Comparison of ENCODE assay signal across 26 cellular contexts in genomic region chr5:107864793-107865192, GRCh38.
A peak's percentile ranks its signal among the peaks of the same experiment; 100 is the strongest.
DNase-seq lines count a peak whose midpoint lies in the region; ATAC-seq, FAIRE-seq and TF ChIP-seq lines count a peak whose summit lies in the region.
"Had no signal": no experiment of that assay in that cellular context is flagged by ENCODE, and none has a peak within 500 bp of the region (broad histone marks: within the 10 kb centered on the region; RNA-seq: fewer than 3 reads in every experiment).

No MANE protein-coding gene starts in this region.

- POLR2A ChIA-PET in BJ (lab: Charles Lee) (no interaction called here), IMR-90 (lab: Charles Lee; ENCODE audit: unreplicated experiment) (no interaction called here), H1 (lab: Charles Lee; ENCODE audit: partially characterized antibody) (no interaction called here)

- intact Hi-C loops in IMR-90 (cut with micrococcal nuclease): no loop called here
- intact Hi-C loops in spleen (cut with DNase I; ENCODE audit: low total_unique reads): no loop called here

- H3K4me1 ChIP-seq in IMR-90 (ENCODE audit: control insufficient read depth, insufficient read depth, low read length) (peaks cover 7% of the 10 kb centered on the region), H1 (replicated peaks in 1 of 4; ENCODE audit: control insufficient read depth in 3 of 4, insufficient read depth in 4 of 4, low read length in 3 of 4) (no peaks in the 10 kb centered on the region; a peak in 2 of 7 replicates), spleen (no peaks in the 10 kb centered on the region)
- H3K4me1 ChIP-seq: gastrocnemius medialis, psoas muscle had no signal

- 0 out of 4 replicates have a peak, but pooled peaks cover 0 to 3% of the 10 kb centered on the region in 2 experiments for H3K79me1 ChIP-seq in IMR-90 (ENCODE audit: low read depth in 1 of 2, low read length in 2 of 2)
- H3K79me1 ChIP-seq in H1 (ENCODE audit: low read depth, low read length): no peaks in the 10 kb centered on the region

- no peak overlapping the region for H3K18ac ChIP-seq in IMR-90 (ENCODE audit: low read depth, low read length)
- no peak overlapping the region; the same call in 1 of the 2 replicates for H3K18ac ChIP-seq in H1 (ENCODE audit: extremely low read depth, low read length)

- H4K5ac ChIP-seq in IMR-90 (ENCODE audit: low read depth, low read length) (no peak overlapping the region), H1 (ENCODE audit: insufficient read length, low read depth, low read length) (no peak overlapping the region)

- no peak overlapping the region for H3K14ac ChIP-seq in IMR-90 (replicated peaks; ENCODE audit: low read depth, low read length)
- no peak overlapping the region for H3K14ac ChIP-seq in H1 (ENCODE audit: insufficient read length)

- no peaks in the 10 kb centered on the region for H3K23me2 ChIP-seq in H1 (ENCODE audit: low read depth, low read length)

- H3K23ac ChIP-seq in IMR-90 (ENCODE audit: low read depth, low read length): no peak overlapping the region
- no peak overlapping the region for H3K23ac ChIP-seq in H1 (ENCODE audit: insufficient read length)

- CTCF ChIA-PET in BJ (lab: Yijun Ruan, JAX): no interaction called here
- CTCF ChIA-PET in IMR-90 (lab: Yijun Ruan, JAX): no interaction called here
- CTCF ChIA-PET in H1 (lab: Charles Lee; ENCODE audit: partially characterized antibody): no interaction called here

- BruUV-seq in IMR-90 (replicated peaks; lab: Mats Ljungman, UMichigan): no TSS peak

- H2BK20ac ChIP-seq in IMR-90 (ENCODE audit: low read depth, low read length) (no peak overlapping the region), H1 (ENCODE audit: low read length) (no peak overlapping the region)

- TF ChIP-seq EP300 in H1 (IDR thresholded peaks at IDR 0.05; ENCODE audit: borderline replicate concordance in 1 of 2, low read depth in 2 of 2, low read length in 2 of 2): no peak

- H3K56ac ChIP-seq in IMR-90 (ENCODE audit: extremely low read depth, insufficient read depth, low read length): no peak overlapping the region
- H3K56ac ChIP-seq in H1 (replicated peaks; ENCODE audit: insufficient read length, low read depth, low read length): no peak overlapping the region

- no peak overlapping the region for H3K9ac ChIP-seq in IMR-90 (ENCODE audit: low read depth, low read length)
- H3K9ac ChIP-seq in H1 (replicated peaks in 1 of 4; ENCODE audit: extremely low read depth in 1 of 4, low read depth in 3 of 4, low read length in 3 of 4): no peak overlapping the region

- H4K8ac ChIP-seq in IMR-90 (ENCODE audit: low read depth in 2 of 2, low read length in 2 of 2) (no peak overlapping the region), H1 (ENCODE audit: extremely low read depth, insufficient read depth, low read length) (no peak overlapping the region)

- no peak overlapping the region for H3K4me3 ChIP-seq in BJ (ENCODE audit: low read depth, low read length)
- no peak overlapping the region for H3K4me3 ChIP-seq in IMR-90 (ENCODE audit: insufficient read depth, low read depth, low read length)
- H3K4me3 ChIP-seq in H1 (ENCODE audit: extremely low read depth in 1 of 4, insufficient read depth in 2 of 4, low read depth in 3 of 4, low read length in 4 of 4): no peak overlapping the region
- H3K4me3 ChIP-seq in spleen: no peak overlapping the region
- H3K4me3 ChIP-seq: gastrocnemius medialis, lung, psoas muscle, SK-N-MC had no signal

- H3K9me1 ChIP-seq in IMR-90 (ENCODE audit: insufficient read depth, low read length): peaks cover 9% of the 10 kb centered on the region

- DNase-seq in BJ (ENCODE audit: low read depth) (peak; percentile 59), IMR-90 (peak; percentile 76), H1 (ENCODE audit: low read depth in 1 of 2, low spot score in 2 of 2) (no peak), kidney tubule cell (ENCODE audit: low spot score) (peak; percentile 22), spleen (no peak), NCI-H748 (lab: John Stamatoyannopoulos, UW; ENCODE audit: unreplicated experiment) (no peak), activated T-cell treated with anti-CD3 and anti-CD28 coated beads for 4 hours (no peak)
- DNase-seq in stimulated activated CD4-positive, alpha-beta T cell treated with anti-CD3 and anti-CD28 coated beads, Interleukin-12 subunit alpha, Interleukin-12 subunit beta, amount 100 ng/mL, for 4 hours: no peak
- DNase-seq: activated CD4-positive, alpha-beta T cell treated with anti-CD3 and anti-CD28 coated beads, Interleukin-2, amount 50 U/mL, for 1 hour; activated naive CD8-positive, alpha-beta T cell treated with anti-CD3 and anti-CD28 coated beads for 36 hours; brain microvascular endothelial cell; DMS79 treated with DMSO at 0.1 percent for 48 hours; gastrocnemius medialis; hypothalamus; NCI-H1105 treated with DMSO at 0.1 percent for 48 hours; NCI-H524 treated with DMSO at 0.1 percent for 48 hours; psoas muscle; RPMI8226; small intestine; stimulated activated CD4-positive, alpha-beta T cell treated with anti-CD3 and anti-CD28 coated beads, Interleukin-2, amount 100 ng/mL, for 48 hours; stimulated activated naive CD4-positive, alpha-beta T cell had no signal

- H2AK5ac ChIP-seq in IMR-90 (ENCODE audit: low read depth, low read length) (peak overlapping the region; percentile 36; the same call in 1 of the 2 replicates), H1 (ENCODE audit: low read depth, low read length) (peak overlapping the region; percentile 43; the same call in 1 of the 2 replicates)

- TF ChIP-seq CTCF in BJ (IDR thresholded peaks at IDR 0.05; ENCODE audit: insufficient read depth, low read depth, low read length) (no peak), IMR-90 (conservative IDR thresholded peaks at IDR 0.05; ENCODE audit: low read depth, low read length) (no peak), H1 (IDR thresholded peaks at IDR 0.05; ENCODE audit: control extremely low read depth in 1 of 3, insufficient read depth in 1 of 3, low read depth in 1 of 3, low read length in 3 of 3) (no peak), spleen (IDR thresholded peaks at IDR 0.05 in 8 of 11, conservative IDR thresholded peaks at IDR 0.05 in 3 of 11) (no peak)

- H3K27me3 ChIP-seq in BJ (ENCODE audit: control insufficient read depth, insufficient read depth, low read length) (no peaks in the 10 kb centered on the region), IMR-90 (ENCODE audit: control insufficient read depth, insufficient read depth, low read length) (no peaks in the 10 kb centered on the region), H1 (replicated peaks in 1 of 4; ENCODE audit: control insufficient read depth in 3 of 4, extremely low read depth in 1 of 4, insufficient read depth in 3 of 4, low read length in 3 of 4) (no peaks in the 10 kb centered on the region), spleen (replicated peaks in 1 of 7) (no peaks in the 10 kb centered on the region)
- H3K27me3 ChIP-seq: brain microvascular endothelial cell, gastrocnemius medialis, neutrophil had no signal

- no peak for TF ChIP-seq POLR2A in IMR-90 (IDR thresholded peaks at IDR 0.05; ENCODE audit: low read depth, low read length)
- TF ChIP-seq POLR2A in H1 (IDR thresholded peaks at IDR 0.05; ENCODE audit: control extremely low read depth in 1 of 2, low read depth in 2 of 2, low read length in 2 of 2): no peak
- TF ChIP-seq POLR2A in spleen (IDR thresholded peaks at IDR 0.05): no peak

- no peak for ATAC-seq in IMR-90 (ENCODE audit: low read depth)
- ATAC-seq: activated T-helper 17 cell treated with anti-CD3 and anti-CD28 coated beads, Interleukin-2, amount 50 U/mL, for 72 hours; gastrocnemius medialis; psoas muscle had no signal

- in situ Hi-C loops in IMR-90 (cut with MboI; ENCODE audit: low sequenced_read_pairs): no loop called here

- dilution Hi-C loops in IMR-90 (cut with HindIII; ENCODE audit: low sequenced_read_pairs, unreplicated experiment): no loop called here

- H3K36me3 ChIP-seq in BJ (ENCODE audit: control insufficient read depth, insufficient read depth, low read length) (no peaks in the 10 kb centered on the region), IMR-90 (ENCODE audit: control insufficient read depth, insufficient read depth, low read length) (peaks cover 2% of the 10 kb centered on the region; the same call in 1 of the 2 replicates), H1 (ENCODE audit: control insufficient read depth in 2 of 4, insufficient read depth in 4 of 4, low read length in 3 of 4) (no peaks in the 10 kb centered on the region), spleen (peaks cover 0 to 27% (median 6%) of the 10 kb centered on the region in 6 donors)
- H3K36me3 ChIP-seq: brain microvascular endothelial cell, neutrophil had no signal

- TF ChIP-seq RAD21 in IMR-90 (IDR thresholded peaks at IDR 0.05; ENCODE audit: low read length) (no peak), H1 (IDR thresholded peaks at IDR 0.05 in 1 of 2, conservative IDR thresholded peaks at IDR 0.05 in 1 of 2; ENCODE audit: low read depth in 2 of 2, low read length in 2 of 2) (no peak)

- H2BK15ac ChIP-seq in IMR-90 (ENCODE audit: low read depth, low read length): no peak overlapping the region
- no peak overlapping the region for H2BK15ac ChIP-seq in H1 (ENCODE audit: low read length)

- no CpG with 5 or more reads among the region's 2 CpGs for WGBS in IMR-90 (ENCODE audit: extremely low coverage in 2 of 2, insufficient read length in 1 of 2), 2 experiments
- 65% methylated on average over 2 of the region's 2 CpGs; no CpG with 5 or more reads in 1 of the 2 experiments for WGBS in H1 (ENCODE audit: extremely low coverage in 1 of 2, insufficient coverage in 1 of 2, insufficient read length in 1 of 2, insufficient replicate concordance in 2 of 2, low coverage in 1 of 2, low lambda C conversion rate in 2 of 2, missing lambda C conversion rate in 1 of 2), 2 experiments
- WGBS in spleen, 5 donors: 84 to 91% (median 86%) methylated on average over 2 of the region's 2 CpGs

- no peaks in the 10 kb centered on the region for H3K79me2 ChIP-seq in H1 (ENCODE audit: control insufficient read depth in 1 of 2, insufficient read depth in 2 of 2, low read length in 2 of 2)

- no peak overlapping the region for H2BK5ac ChIP-seq in IMR-90 (ENCODE audit: low read depth, low read length, poor library complexity, severe bottlenecking)
- no peak overlapping the region for H2BK5ac ChIP-seq in H1 (ENCODE audit: low read depth, low read length)

- H3K4ac ChIP-seq in IMR-90 (ENCODE audit: low read depth, low read length) (no peak overlapping the region), H1 (replicated peaks; ENCODE audit: insufficient read length, low read depth, low read length) (no peak overlapping the region)

- H3K9me3 ChIP-seq in IMR-90 (ENCODE audit: control insufficient read depth, insufficient read depth, low read length) (no peaks in the 10 kb centered on the region), H1 (ENCODE audit: insufficient read depth in 2 of 2, low read depth in 1 of 2, low read length in 1 of 2) (no peaks in the 10 kb centered on the region), spleen (no peaks in the 10 kb centered on the region)
- H3K9me3 ChIP-seq: gastrocnemius medialis, neutrophil, psoas muscle had no signal

- H2BK12ac ChIP-seq in H1 (ENCODE audit: low read depth, low read length): no peak overlapping the region

- FAIRE-seq in H1 (lab: Jason Lieb, UNC): no peak
- FAIRE-seq: keratinocyte, small intestine had no signal

- H2AFZ ChIP-seq in IMR-90 (replicated peaks; ENCODE audit: low read length, poor library complexity): no peak overlapping the region
- no peak overlapping the region for H2AFZ ChIP-seq in H1 (ENCODE audit: low read length)

- H4K91ac ChIP-seq in IMR-90 (ENCODE audit: insufficient read depth, low read depth, low read length): no peak overlapping the region
- no peak overlapping the region for H4K91ac ChIP-seq in H1 (replicated peaks; ENCODE audit: insufficient read length, low read length)

- H3K27ac ChIP-seq in IMR-90 (ENCODE audit: insufficient read depth, low read length) (no peak overlapping the region), H1 (ENCODE audit: low read depth, low read length) (no peak overlapping the region), spleen (no peak overlapping the region)
- H3K27ac ChIP-seq: brain microvascular endothelial cell, gastrocnemius medialis, neutrophil, psoas muscle, SK-N-MC had no signal

- no peak overlapping the region for H3K4me2 ChIP-seq in IMR-90 (ENCODE audit: low read depth, low read length)
- H3K4me2 ChIP-seq in H1 (ENCODE audit: insufficient read depth in 1 of 2, low read depth in 2 of 2, low read length in 2 of 2): no peak overlapping the region

- H4K20me1 ChIP-seq in IMR-90 (ENCODE audit: insufficient read depth, low read length): no peaks in the 10 kb centered on the region
- H4K20me1 ChIP-seq in H1 (replicated peaks in 1 of 2; ENCODE audit: control insufficient read depth in 1 of 2, insufficient read depth in 2 of 2, low read length in 2 of 2): no peaks in the 10 kb centered on the region

- H2BK120ac ChIP-seq in IMR-90 (ENCODE audit: low read depth, low read length) (no peak overlapping the region), H1 (replicated peaks; ENCODE audit: low read depth, low read length) (no peak overlapping the region)

- no peak overlapping the region for H2AK9ac ChIP-seq in IMR-90 (replicated peaks; ENCODE audit: low read depth, low read length, poor library complexity)

Comparison
In these comparisons a context has a peak if more than half of its experiments do, and no peak if none do; other contexts are left out.
1. DNase-seq: peak in BJ (single experiment), IMR-90 (single experiment) and kidney tubule cell (single experiment); none in H1 (0 of 2), spleen (single experiment), NCI-H748 (single experiment), stimulated activated CD4-positive, alpha-beta T cell treated with anti-CD3 and anti-CD28 coated beads, Interleukin-12 subunit alpha, Interleukin-12 subunit beta, amount 100 ng/mL, for 4 hours (single experiment) and activated T-cell treated with anti-CD3 and anti-CD28 coated beads for 4 hours (single experiment).